Comparison of ENCODE assay signal across 19 cellular contexts in the genomic region with DNA sequence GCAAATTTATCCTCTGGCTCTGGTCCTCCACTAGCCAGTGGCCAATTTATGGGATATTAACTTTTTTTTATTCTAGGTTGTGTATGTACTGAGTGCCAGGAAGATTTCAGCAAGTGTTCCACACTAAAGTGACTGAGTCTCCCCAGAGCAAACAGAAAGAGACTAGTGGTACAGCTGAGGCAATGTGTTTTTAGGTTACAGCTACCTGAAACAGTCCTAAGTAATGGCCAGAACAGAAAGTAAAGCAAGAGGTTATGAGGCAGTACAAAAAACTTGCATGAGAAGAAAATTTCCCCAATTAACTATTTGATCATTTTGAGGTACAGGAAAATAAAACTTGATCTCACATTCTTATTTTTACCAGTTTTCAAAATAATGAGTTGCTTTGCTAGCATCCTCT. TPM values are rescaled to one million over a fixed set of nuclear protein-coding genes. Genes with fewer than 3 reads are reported as not detected.
"Had no signal": no experiment of that assay in that cellular context is flagged by ENCODE, and none has a peak within 500 bp of the region (broad histone marks: within the 10 kb centered on the region; RNA-seq: fewer than 3 reads in every experiment).

No MANE protein-coding gene starts in this region.

- H3K9me3 ChIP-seq: heart left ventricle, mucosa of descending colon, sigmoid colon, upper lobe of left lung had no signal

- H3K4me3 ChIP-seq: coronary artery, heart left ventricle, mucosa of descending colon, sigmoid colon, upper lobe of left lung had no signal

- H3K27me3 ChIP-seq: sigmoid colon, upper lobe of left lung had no signal

- H3K4me1 ChIP-seq: heart left ventricle, sigmoid colon, upper lobe of left lung had no signal

- H3K36me3 ChIP-seq: heart left ventricle, sigmoid colon, upper lobe of left lung, WERI-Rb-1 had no signal

- H3K27ac ChIP-seq: coronary artery, heart left ventricle, sigmoid colon, upper lobe of left lung, WERI-Rb-1 had no signal

- ATAC-seq: activated T-helper 17 cell treated with anti-CD3 and anti-CD28 coated beads, Interleukin-2, amount 50 U/mL, for 72 hours; heart left ventricle; left lobe of liver; mucosa of descending colon; natural killer cell treated with Interleukin-12 subunit alpha and Interleukin-12 subunit beta and Interleukin-15 and Interleukin-18, amount 100 ng/mL, for 72 hours had no signal

- DNase-seq: activated CD4-positive, alpha-beta T cell treated with anti-CD3 and anti-CD28 coated beads for 48 hours; activated CD8-positive, alpha-beta memory T cell treated with anti-CD3 and anti-CD28 coated beads for 24 hours; activated naive CD4-positive, alpha-beta T cell treated with anti-CD3 and anti-CD28 coated beads for 36 hours; caudate nucleus; effector CD4-positive, alpha-beta T cell; foreskin melanocyte; heart left ventricle; mammary epithelial cell; mucosa of descending colon; occipital lobe; sigmoid colon; stimulated activated naive CD4-positive, alpha-beta T cell treated with Interleukin-2 at 50 U/mL for 16 hours; T1000; upper lobe of left lung; WERI-Rb-1 had no signal

RNA-seq across cellular contexts. Expression of a gene that starts 38.0 kb away (rescaled TPM):
- total RNA-seq: activated naive CD4-positive, alpha-beta T cell treated with anti-CD3 and anti-CD28 coated beads for 36 hours; activated T-helper 17 cell treated with anti-CD3 and anti-CD28 coated beads, Interleukin-2, amount 50 U/mL, for 72 hours; left lobe of liver; natural killer cell treated with Interleukin-12 subunit alpha and Interleukin-12 subunit beta and Interleukin-15 and Interleukin-18, amount 100 ng/mL, for 72 hours; upper lobe of left lung had no signal
